Comparison of ENCODE assay signal across 8 cellular contexts in the genomic region with DNA sequence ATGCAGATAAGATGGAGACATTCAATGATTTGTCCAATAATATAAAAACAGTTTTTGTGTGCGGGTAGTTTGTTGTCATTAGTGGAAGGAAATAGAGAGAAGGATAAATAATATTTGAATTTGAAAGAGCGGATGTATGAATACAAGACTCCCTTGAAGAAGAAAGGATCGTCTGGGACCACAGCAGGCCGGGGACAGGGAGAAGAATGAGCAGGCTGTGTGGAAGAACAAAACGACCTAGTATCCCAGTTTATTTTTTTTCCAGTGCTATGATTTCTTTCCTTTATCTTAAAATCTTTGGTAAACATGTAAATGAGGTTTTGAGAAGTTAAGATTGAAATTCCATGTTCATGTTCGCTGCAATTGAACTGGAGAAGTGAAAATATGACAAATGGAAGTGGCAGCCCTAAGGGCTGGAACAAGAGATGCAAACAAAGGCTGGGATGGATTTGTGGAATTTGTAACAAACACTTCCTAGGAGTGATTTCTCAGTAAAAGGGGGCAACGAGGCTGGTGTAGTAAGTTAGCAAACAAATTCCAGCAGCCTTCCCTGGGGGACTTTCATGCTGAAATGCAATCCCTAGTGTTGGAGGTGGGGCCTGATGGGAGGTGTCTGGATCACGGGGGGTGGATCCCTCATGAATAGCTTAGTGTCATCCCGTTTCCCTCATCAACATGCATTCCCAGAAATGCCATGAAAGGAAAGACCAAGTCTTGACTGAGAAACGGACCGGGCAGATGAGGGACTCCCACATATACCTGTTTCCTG. TPM values are rescaled to one million over a fixed set of nuclear protein-coding genes. Genes with fewer than 3 reads are reported as not detected.
DNase-seq lines count a peak whose midpoint lies in the region; ATAC-seq and TF ChIP-seq lines count a peak whose summit lies in the region.

No MANE protein-coding gene starts in this region.

- no peaks in the 10 kb centered on the region for H3K79me2 ChIP-seq in PC-3 (ENCODE audit: low read length)

- no peaks in the 10 kb centered on the region for H3K9me3 ChIP-seq in PC-3 (ENCODE audit: low read length)

- CTCF ChIA-PET in PC-3 (lab: Charles Lee), result interaction anchor here (0.5 to 1.2 kb wide), 3 partner anchors 24 to 1021 kb away, joined by 3 to 8 read pairs (median 4); no protein-coding TSS in a partner anchor
- CTCF ChIA-PET in activated CD4-positive, alpha-beta memory T cell treated with anti-CD3 and anti-CD28 coated beads for 36 hours (lab: Charles Lee), result interaction anchor here (0.9 to 1.9 kb wide), 4 partner anchors 71 to 795 kb away, joined by 4 to 16 read pairs (median 6); no protein-coding TSS in a partner anchor

- H3K4me3 ChIP-seq in AG09309 (ENCODE audit: control insufficient read depth, low read depth, low read length) (peak overlapping the region; percentile 51), PC-3 (ENCODE audit: low read length) (peak overlapping the region; percentile 61), urinary bladder (ENCODE audit: low read depth, low read length) (peak overlapping the region; percentile 26)

- H2AFZ ChIP-seq in PC-3 (ENCODE audit: low read length), result peak overlapping the region; percentile 70

- H3K4me2 ChIP-seq in PC-3 (ENCODE audit: low read length), result peak overlapping the region; percentile 75

- peaks cover 29% of the 10 kb centered on the region for H3K36me3 Mint-ChIP-seq in activated CD4-positive, alpha-beta memory T cell treated with anti-CD3 and anti-CD28 coated beads for 36 hours

- no peaks in the 10 kb centered on the region for H3K9me2 ChIP-seq in PC-3 (replicated peaks; ENCODE audit: low read length)

- H3K27me3 ChIP-seq in PC-3 (ENCODE audit: low read length), result no peaks in the 10 kb centered on the region; the same call in 1 of the 2 replicates

- H3K27ac Mint-ChIP-seq in activated CD4-positive, alpha-beta memory T cell treated with anti-CD3 and anti-CD28 coated beads for 36 hours, result no peak overlapping the region

- H3F3A ChIP-seq in PC-3 (ENCODE audit: low read length, unreplicated experiment), result no peaks in the 10 kb centered on the region

- WGBS in urinary bladder, result 15% methylated on average over 11 of the region's 11 CpGs

- TF ChIP-seq CTCF in AG09309 (IDR thresholded peaks at IDR 0.05; ENCODE audit: control insufficient read depth, insufficient read depth, low read depth, low read length, missing control alignments) (no peak), PC-3 (conservative IDR thresholded peaks at IDR 0.05; ENCODE audit: low read depth, low read length) (no peak)

- H3K36me3 ChIP-seq in PC-3 (ENCODE audit: low read depth, low read length) (no peaks in the 10 kb centered on the region), urinary bladder (ENCODE audit: insufficient read depth) (no peaks in the 10 kb centered on the region)

- H3K27ac ChIP-seq in PC-3 (ENCODE audit: low read length), result no peak overlapping the region
- H3K27ac ChIP-seq in urinary bladder (ENCODE audit: low read depth), result peak overlapping the region; percentile 43

- H4K20me1 ChIP-seq in PC-3 (ENCODE audit: low read length), result no peaks in the 10 kb centered on the region

- H3K9ac ChIP-seq in PC-3 (ENCODE audit: low read length), result no peak overlapping the region; the same call in 1 of the 2 replicates

- peaks cover 14% of the 10 kb centered on the region for H3K4me1 ChIP-seq in PC-3 (ENCODE audit: insufficient read depth, low read length)
- no peaks in the 10 kb centered on the region for H3K4me1 ChIP-seq in urinary bladder (ENCODE audit: insufficient read depth)

- POLR2A ChIA-PET in PC-3 (lab: Charles Lee; ENCODE audit: unreplicated experiment), result no interaction called here
- POLR2A ChIA-PET in activated CD4-positive, alpha-beta memory T cell treated with anti-CD3 and anti-CD28 coated beads for 36 hours (lab: Charles Lee), result interaction anchor here (1.3 kb wide), 1 partner anchor 77 kb away, joined by 3 read pairs; the partner anchor contains the start of gene AIM2

- BruUV-seq in PC-3 (replicated peaks; lab: Mats Ljungman, UMichigan), result no TSS peak

- no peak overlapping the region for H3K4me3 Mint-ChIP-seq in activated CD4-positive, alpha-beta memory T cell treated with anti-CD3 and anti-CD28 coated beads for 36 hours

- peaks cover 43% of the 10 kb centered on the region for H3K4me1 Mint-ChIP-seq in activated CD4-positive, alpha-beta memory T cell treated with anti-CD3 and anti-CD28 coated beads for 36 hours (ENCODE audit: low read depth)

- H3K27me3 Mint-ChIP-seq in activated CD4-positive, alpha-beta memory T cell treated with anti-CD3 and anti-CD28 coated beads for 36 hours, result no peaks in the 10 kb centered on the region

- ATAC-seq in PC-3 (peak; percentile 68), esophagus mucosa (peak; percentile 70), GM21367 (IDR thresholded peaks at IDR 0.05; ENCODE audit: unreplicated experiment) (no peak)

- intact Hi-C loops in PC-3 (cut with micrococcal nuclease), result loop anchor here (1.0 to 10.0 kb wide), 5 partner anchors 10 to 492 kb away; partner anchors contain the start of gene IFI16
- intact Hi-C loops in activated CD4-positive, alpha-beta memory T cell treated with anti-CD3 and anti-CD28 coated beads for 36 hours (cut with micrococcal nuclease), result loop anchor here (5.0 to 10.0 kb wide), 3 partner anchors 167 to 355 kb away; partner anchors contain the start of gene MNDA

- peaks cover 12% of the 10 kb centered on the region for H3K9me3 Mint-ChIP-seq in activated CD4-positive, alpha-beta memory T cell treated with anti-CD3 and anti-CD28 coated beads for 36 hours

- DNase-seq in AG09309 (ENCODE audit: low read depth) (peak; percentile 86), PC-3 (peak; percentile 27), midbrain (lab: John Stamatoyannopoulos, UW) (peak; percentile 87), NCI-H2081 treated with DMSO at 0.1 percent for 48 hours (lab: John Stamatoyannopoulos, UW) (no peak)
- no peak for DNase-seq in activated CD4-positive, alpha-beta memory T cell treated with anti-CD3 and anti-CD28 coated beads for 36 hours

RNA-seq across cellular contexts. Expression of gene IFI16, which starts 10.2 kb away (rescaled TPM):
- total RNA-seq in PC-3 (2014; rRNA removed), result 0.98 and 1.3 TPM in 2 replicates
- total RNA-seq in esophagus mucosa, result 100 TPM
- total RNA-seq in urinary bladder, result 51.7 TPM
- polyA plus RNA-seq in urinary bladder, result 76.6 TPM
- 100 to 1,000 TPM; 215 to 220 TPM for total RNA-seq in activated CD4-positive, alpha-beta memory T cell treated with anti-CD3 and anti-CD28 coated beads for 36 hours

Comparison
In these comparisons a context has a peak if more than half of its experiments do, and no peak if none do; other contexts are left out.
1. DNase-seq: peak in AG09309 (single experiment), PC-3 (single experiment) and midbrain (single experiment); none in activated CD4-positive, alpha-beta memory T cell treated with anti-CD3 and anti-CD28 coated beads for 36 hours (single experiment) and NCI-H2081 treated with DMSO at 0.1 percent for 48 hours (single experiment).
2. RNA of gene IFI16, which starts 10.2 kb away (total RNA-seq): 215 to 220 TPM in activated CD4-positive, alpha-beta memory T cell treated with anti-CD3 and anti-CD28 coated beads for 36 hours, 100 TPM in esophagus mucosa (single experiment) and 51.7 TPM in urinary bladder (single experiment); 0.98 to 1.3 TPM in PC-3; every median in the first group is over 10 times any median in the second.
3. Peak in every context shown above with its lines, with median percentiles within 50 percentile points of each other: H3K4me3 ChIP-seq.